Comparison of ENCODE assay signal across 14 cellular contexts in genomic region chr1:180928272-180929230, GRCh38. TPM values are rescaled to one million over a fixed set of nuclear protein-coding genes. Genes with fewer than 3 reads are reported as not detected.
DNase-seq lines count a peak whose midpoint lies in the region; ATAC-seq and TF ChIP-seq lines count a peak whose summit lies in the region.
"Had no signal": no experiment of that assay in that cellular context is flagged by ENCODE, and none has a peak within 500 bp of the region (broad histone marks: within the 10 kb centered on the region; RNA-seq: fewer than 3 reads in every experiment).

No MANE protein-coding gene starts in this region.

- H3K4me1 ChIP-seq in left ventricle myocardium inferior: peaks cover 44% of the 10 kb centered on the region
- H3K4me1 ChIP-seq in vagina: peaks cover 38% of the 10 kb centered on the region

- H3K9me3 ChIP-seq in left ventricle myocardium inferior (replicated peaks): no peaks in the 10 kb centered on the region
- no peaks in the 10 kb centered on the region for H3K9me3 ChIP-seq in vagina

- peak overlapping the region; percentile 82 for H3K27ac ChIP-seq in left ventricle myocardium inferior (replicated peaks)
- H3K27ac ChIP-seq in vagina: peak overlapping the region; percentile 31

- no peak for TF ChIP-seq POLR2A in vagina (IDR thresholded peaks at IDR 0.05)

- TF ChIP-seq CTCF in left ventricle myocardium inferior (IDR thresholded peaks at IDR 0.05; ENCODE audit: borderline replicate concordance) (no peak), vagina (IDR thresholded peaks at IDR 0.05) (no peak)

- ATAC-seq in Right ventricle myocardium inferior (no peak), Right ventricle myocardium superior (ENCODE audit: poor library complexity) (no peak)
- ATAC-seq: esophagus mucosa had no signal

- DNase-seq in Right ventricle myocardium inferior (ENCODE audit: missing footprints) (peak; percentile 13), Right ventricle myocardium superior (no peak), NCI-H510A treated with DMSO at 0.1 percent for 48 hours (lab: John Stamatoyannopoulos, UW) (peak; percentile 92), left ventricle myocardium inferior (no peak), vagina (ENCODE audit: extremely low spot score in 2 of 2) (no peak), foreskin melanocyte (no peak), cortex of kidney (lab: John Stamatoyannopoulos, UW) (no peak)
- DNase-seq in stimulated activated CD4-positive, alpha-beta T cell treated with anti-CD3 and anti-CD28 coated beads, Interleukin-4, amount 100 ng/mL, for 4 hours: no peak
- DNase-seq: activated CD4-positive, alpha-beta T cell treated with anti-CD3 and anti-CD28 coated beads for 1 hour; activated T-cell treated with anti-CD3 and anti-CD28 coated beads, Interleukin-2, amount 50 U/mL, for 48 hours; NCI-H1048; SHP77 treated with DMSO at 0.1 percent for 48 hours; stimulated activated CD4-positive, alpha-beta T cell treated with anti-CD3 and anti-CD28 coated beads, Interleukin-12 subunit alpha, Interleukin-12 subunit beta, amount 100 ng/mL, for 4 hours had no signal

- no peak overlapping the region for H3K4me3 ChIP-seq in left ventricle myocardium inferior
- no peak overlapping the region for H3K4me3 ChIP-seq in vagina

- no peaks in the 10 kb centered on the region for H3K27me3 ChIP-seq in left ventricle myocardium inferior (ENCODE audit: low read depth)
- H3K27me3 ChIP-seq in vagina: no peaks in the 10 kb centered on the region

- intact Hi-C loops in Right ventricle myocardium inferior (cut with DNase I) (loop anchor here (5.0 kb wide), 2 partner anchors 94 to 224 kb away; partner anchors contain the start of gene STX6), Right ventricle myocardium superior (cut with DNase I) (no loop called here), left ventricle myocardium inferior (cut with micrococcal nuclease) (no loop called here), vagina (cut with DNase I) (no loop called here)

- H3K36me3 ChIP-seq in left ventricle myocardium inferior: no peaks in the 10 kb centered on the region
- H3K36me3 ChIP-seq in vagina: peaks cover 0 to 4% of the 10 kb centered on the region in 2 donors

RNA-seq across cellular contexts. Expression of gene KIAA1614, which starts 15.9 kb away (rescaled TPM):
- total RNA-seq in Right ventricle myocardium inferior: 6.4 TPM
- 7.1 TPM for total RNA-seq in Right ventricle myocardium superior
- total RNA-seq in left ventricle myocardium inferior: 9.1 TPM
- 13.0 TPM for total RNA-seq in vagina

Comparison
In these comparisons a context has a peak if more than half of its experiments do, and no peak if none do; other contexts are left out.
1. DNase-seq: peak in Right ventricle myocardium inferior (single experiment) and NCI-H510A treated with DMSO at 0.1 percent for 48 hours (single experiment); none in Right ventricle myocardium superior (single experiment), left ventricle myocardium inferior (single experiment), vagina (0 of 2), stimulated activated CD4-positive, alpha-beta T cell treated with anti-CD3 and anti-CD28 coated beads, Interleukin-4, amount 100 ng/mL, for 4 hours (0 of 2), foreskin melanocyte (single experiment) and cortex of kidney (single experiment).